10 cellular contexts compared by ENCODE assay signal in the genomic region with DNA sequence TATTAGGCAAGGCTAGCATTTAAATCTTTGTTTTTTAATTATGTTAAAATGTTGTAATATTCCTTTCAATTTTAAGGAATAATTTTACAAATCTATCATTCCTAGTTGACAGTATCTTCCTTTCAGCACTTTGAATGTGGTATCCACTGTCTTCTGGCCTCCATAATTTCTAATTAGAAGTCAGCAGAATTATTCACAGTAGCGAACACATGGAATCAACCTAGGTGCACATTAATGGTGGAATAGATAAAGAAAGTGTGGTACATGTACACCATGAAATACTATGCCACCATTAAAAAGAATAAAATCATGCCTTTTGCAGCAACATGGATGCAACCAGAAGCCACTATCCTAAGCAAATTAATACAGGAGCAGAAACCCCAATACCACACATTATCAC.
"Had no signal": no experiment of that assay in that cellular context is flagged by ENCODE, and none has a peak within 500 bp of the region (broad histone marks: within the 10 kb centered on the region; RNA-seq: fewer than 3 reads in every experiment).

No MANE protein-coding gene starts in this region.

- H3K4me1 Mint-ChIP-seq: GM23338, H9 had no signal

- H2AFZ ChIP-seq: GM23338 had no signal

- H3K4me3 Mint-ChIP-seq: GM23338, H9, HFFc6 had no signal

- DNase-seq: H9, HCEC 1CT, HFFc6, IMR-90, KG1 had no signal

- H3K4me3 ChIP-seq: GM23338, K562 had no signal

- ATAC-seq: GM23338, K562 had no signal

- H3K4me2 ChIP-seq: GM23338 had no signal

- H3K27ac ChIP-seq: HL-60 had no signal

- FAIRE-seq: H1, H54, K562 had no signal

- H3K27ac Mint-ChIP-seq: GM23338, H9, HFFc6 had no signal
